ENCODE assay signal across 31 cellular contexts in the genomic region with DNA sequence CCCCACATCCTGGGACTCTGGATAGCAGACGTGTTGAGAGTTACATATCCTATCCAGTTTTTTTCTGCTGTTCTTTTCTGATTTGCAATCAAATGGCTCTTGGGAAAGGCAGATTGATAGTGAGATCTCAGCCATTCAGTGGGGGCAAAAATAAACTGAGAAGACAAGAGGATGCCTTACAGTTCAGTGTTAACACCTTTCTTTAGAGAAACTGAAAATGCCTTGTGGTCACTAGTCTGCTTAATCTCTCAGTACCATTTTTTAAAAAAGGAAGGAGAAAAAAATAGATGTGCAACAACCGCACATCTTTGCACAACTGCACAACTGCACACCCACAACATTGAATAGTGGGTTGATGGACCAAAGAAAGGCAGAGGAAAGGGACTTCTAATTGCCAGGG.
"Had no signal": no experiment of that assay in that cellular context is flagged by ENCODE, and none has a peak within 500 bp of the region (broad histone marks: within the 10 kb centered on the region; RNA-seq: fewer than 3 reads in every experiment).

No MANE protein-coding gene starts in this region.

- H3K27ac ChIP-seq: ascending aorta, breast epithelium, cardiac muscle cell, colonic mucosa, epithelial cell of prostate, esophagus squamous epithelium, gastroesophageal sphincter had no signal

- H3K9me3 ChIP-seq: ascending aorta, breast epithelium, colonic mucosa, esophagus squamous epithelium, gastroesophageal sphincter had no signal

- DNase-seq: activated CD4-positive, alpha-beta memory T cell treated with anti-CD3 and anti-CD28 coated beads for 36 hours; activated CD4-positive, alpha-beta T cell treated with anti-CD3 and anti-CD28 coated beads for 36 hours; activated CD4-positive, alpha-beta T cell treated with anti-CD3 and anti-CD28 coated beads, Interleukin-2, amount 10 ng/mL, durations not matched to agents 24 days and 14 days; activated CD4-positive, CD25-positive, alpha-beta regulatory T cell; activated CD4-positive, CD25-positive, alpha-beta regulatory T cell treated with anti-CD3 and anti-CD28 coated beads, Interleukin-2, amount 50 U/mL, for 72 hours; activated CD8-positive, alpha-beta memory T cell treated with anti-CD3 and anti-CD28 coated beads, Interleukin-2, amount 10 ng/mL, durations not matched to agents 7 days and 5 days; activated CD8-positive, alpha-beta memory T cell treated with anti-CD3 and anti-CD28 coated beads, Interleukin-2, amount 50 U/mL, for 4 hours; activated CD8-positive, alpha-beta T cell treated with anti-CD3 and anti-CD28 coated beads, Interleukin-2, amount 10 ng/mL, durations not matched to agents 7 days and 5 days; activated gamma-delta T cell; activated naive CD4-positive, alpha-beta T cell; activated naive CD4-positive, alpha-beta T cell treated with anti-CD3 and anti-CD28 coated beads, Interleukin-2, amount 10 ng/mL, durations not matched to agents 7 days and 5 days; activated naive CD8-positive, alpha-beta T cell treated with anti-CD3 and anti-CD28 coated beads, Interleukin-2, amount 10 ng/mL, durations not matched to agents 7 days and 5 days; activated T-cell treated with anti-CD3 and anti-CD28 coated beads, Interleukin-2, amount 50 U/mL, for 1 hour; activated T-cell treated with anti-CD3 and anti-CD28 coated beads, Interleukin-2, amount 50 U/mL, for 72 hours; central memory CD4-positive, alpha-beta T cell; cerebellar nuclear complex; colonic mucosa; effector CD8-positive, alpha-beta T cell; esophagus squamous epithelium; foreskin melanocyte; T-helper 1 cell; T-helper 17 cell; T1000 had no signal

- ATAC-seq: activated CD4-positive, alpha-beta T cell treated with anti-CD3 and anti-CD28 coated beads for 36 hours; activated CD8-positive, alpha-beta memory T cell treated with anti-CD3 and anti-CD28 coated beads, Interleukin-2, amount 10 ng/mL, durations not matched to agents 7 days and 5 days; activated CD8-positive, alpha-beta T cell treated with anti-CD3 and anti-CD28 coated beads, Interleukin-2, amount 10 ng/mL, durations not matched to agents 7 days and 5 days; activated naive CD4-positive, alpha-beta T cell treated with anti-CD3 and anti-CD28 coated beads, Interleukin-2, amount 50 U/mL, for 72 hours; activated T-cell treated with anti-CD3 and anti-CD28 coated beads, Interleukin-2, amount 50 U/mL, for 72 hours; gastroesophageal sphincter; T-helper 17 cell had no signal

- H3K4me3 ChIP-seq: ascending aorta, breast epithelium, cardiac muscle cell, colonic mucosa, esophagus squamous epithelium, gastroesophageal sphincter had no signal

- H3K9me3 Mint-ChIP-seq: activated CD4-positive, alpha-beta memory T cell treated with anti-CD3 and anti-CD28 coated beads for 36 hours; activated CD4-positive, alpha-beta T cell treated with anti-CD3 and anti-CD28 coated beads, Interleukin-2, amount 10 ng/mL, durations not matched to agents 24 days and 14 days; activated naive CD4-positive, alpha-beta T cell treated with anti-CD3 and anti-CD28 coated beads, Interleukin-2, amount 10 ng/mL, durations not matched to agents 7 days and 5 days; activated naive CD4-positive, alpha-beta T cell treated with anti-CD3 and anti-CD28 coated beads, Interleukin-2, amount 50 U/mL, for 72 hours; activated naive CD8-positive, alpha-beta T cell treated with anti-CD3 and anti-CD28 coated beads, Interleukin-2, amount 10 ng/mL, durations not matched to agents 7 days and 5 days; activated T-cell treated with anti-CD3 and anti-CD28 coated beads, Interleukin-2, amount 50 U/mL, for 72 hours; T-helper 2 cell treated with Interferon-gamma antibody and Interleukin-4, amounts not matched to agents 5 μg/mL and 100 μg/mL, for 36 hours had no signal

- H3K4me3 Mint-ChIP-seq: activated CD4-positive, alpha-beta memory T cell treated with anti-CD3 and anti-CD28 coated beads for 36 hours; activated CD4-positive, alpha-beta T cell treated with anti-CD3 and anti-CD28 coated beads for 36 hours; activated CD4-positive, alpha-beta T cell treated with anti-CD3 and anti-CD28 coated beads, Interleukin-2, amount 10 ng/mL, durations not matched to agents 24 days and 14 days; activated CD8-positive, alpha-beta memory T cell treated with anti-CD3 and anti-CD28 coated beads, Interleukin-2, amount 10 ng/mL, durations not matched to agents 7 days and 5 days; activated CD8-positive, alpha-beta T cell treated with anti-CD3 and anti-CD28 coated beads, Interleukin-2, amount 10 ng/mL, durations not matched to agents 7 days and 5 days; activated naive CD4-positive, alpha-beta T cell treated with anti-CD3 and anti-CD28 coated beads, Interleukin-2, amount 10 ng/mL, durations not matched to agents 7 days and 5 days; activated naive CD8-positive, alpha-beta T cell treated with anti-CD3 and anti-CD28 coated beads, Interleukin-2, amount 10 ng/mL, durations not matched to agents 7 days and 5 days; activated T-cell treated with anti-CD3 and anti-CD28 coated beads, Interleukin-2, amount 50 U/mL, for 72 hours; brain; T-helper 17 cell; T-helper 2 cell treated with Interferon-gamma antibody and Interleukin-4, amounts not matched to agents 5 μg/mL and 100 μg/mL, for 36 hours had no signal

- H3K4me1 ChIP-seq: ascending aorta, breast epithelium, colonic mucosa, esophagus squamous epithelium, gastroesophageal sphincter had no signal

- H3K27me3 ChIP-seq: ascending aorta, cardiac muscle cell, colonic mucosa, esophagus squamous epithelium, gastroesophageal sphincter had no signal

- H3K4me1 Mint-ChIP-seq: activated CD4-positive, alpha-beta T cell treated with anti-CD3 and anti-CD28 coated beads for 36 hours; activated CD4-positive, alpha-beta T cell treated with anti-CD3 and anti-CD28 coated beads, Interleukin-2, amount 10 ng/mL, durations not matched to agents 24 days and 14 days; activated naive CD4-positive, alpha-beta T cell treated with anti-CD3 and anti-CD28 coated beads, Interleukin-2, amount 10 ng/mL, durations not matched to agents 7 days and 5 days; activated naive CD8-positive, alpha-beta T cell treated with anti-CD3 and anti-CD28 coated beads, Interleukin-2, amount 10 ng/mL, durations not matched to agents 7 days and 5 days; brain; T-helper 17 cell had no signal

- H3K27me3 Mint-ChIP-seq: activated CD4-positive, alpha-beta memory T cell treated with anti-CD3 and anti-CD28 coated beads for 36 hours; activated CD4-positive, alpha-beta T cell treated with anti-CD3 and anti-CD28 coated beads for 36 hours; activated CD4-positive, alpha-beta T cell treated with anti-CD3 and anti-CD28 coated beads, Interleukin-2, amount 10 ng/mL, durations not matched to agents 24 days and 14 days; activated CD8-positive, alpha-beta memory T cell treated with anti-CD3 and anti-CD28 coated beads, Interleukin-2, amount 10 ng/mL, durations not matched to agents 7 days and 5 days; activated naive CD4-positive, alpha-beta T cell treated with anti-CD3 and anti-CD28 coated beads, Interleukin-2, amount 10 ng/mL, durations not matched to agents 7 days and 5 days; activated naive CD8-positive, alpha-beta T cell treated with anti-CD3 and anti-CD28 coated beads, Interleukin-2, amount 10 ng/mL, durations not matched to agents 7 days and 5 days; brain; T-helper 17 cell had no signal

- H3K27ac Mint-ChIP-seq: activated CD4-positive, alpha-beta memory T cell treated with anti-CD3 and anti-CD28 coated beads for 36 hours; activated CD4-positive, alpha-beta T cell treated with anti-CD3 and anti-CD28 coated beads for 36 hours; activated CD4-positive, alpha-beta T cell treated with anti-CD3 and anti-CD28 coated beads, Interleukin-2, amount 10 ng/mL, durations not matched to agents 24 days and 14 days; activated CD8-positive, alpha-beta memory T cell treated with anti-CD3 and anti-CD28 coated beads, Interleukin-2, amount 10 ng/mL, durations not matched to agents 7 days and 5 days; activated CD8-positive, alpha-beta T cell treated with anti-CD3 and anti-CD28 coated beads, Interleukin-2, amount 10 ng/mL, durations not matched to agents 7 days and 5 days; activated naive CD4-positive, alpha-beta T cell treated with anti-CD3 and anti-CD28 coated beads, Interleukin-2, amount 10 ng/mL, durations not matched to agents 7 days and 5 days; activated naive CD4-positive, alpha-beta T cell treated with anti-CD3 and anti-CD28 coated beads, Interleukin-2, amount 50 U/mL, for 72 hours; activated naive CD8-positive, alpha-beta T cell treated with anti-CD3 and anti-CD28 coated beads, Interleukin-2, amount 10 ng/mL, durations not matched to agents 7 days and 5 days; activated T-cell treated with anti-CD3 and anti-CD28 coated beads, Interleukin-2, amount 50 U/mL, for 72 hours; brain; T-helper 17 cell; T-helper 2 cell treated with Interferon-gamma antibody and Interleukin-4, amounts not matched to agents 5 μg/mL and 100 μg/mL, for 36 hours had no signal

- H3K36me3 ChIP-seq: breast epithelium, colonic mucosa had no signal
